ENCODE assay signal across 9 cellular contexts in genomic region chr3:197520311-197521276, GRCh38. TPM values are rescaled to one million over a fixed set of nuclear protein-coding genes. Genes with fewer than 3 reads are reported as not detected.
DNase-seq lines count a peak whose midpoint lies in the region; ATAC-seq and TF ChIP-seq lines count a peak whose summit lies in the region.
"Had no signal": no experiment of that assay in that cellular context is flagged by ENCODE, and none has a peak within 500 bp of the region (broad histone marks: within the 10 kb centered on the region; RNA-seq: fewer than 3 reads in every experiment).

No MANE protein-coding gene starts in this region.

- no peak overlapping the region for H3K4me3 ChIP-seq in HUES48 (ENCODE audit: low read depth, low read length)
- H3K4me3 ChIP-seq in lung = no peak overlapping the region

- H3K27ac ChIP-seq in HUES48 (ENCODE audit: low read depth, low read length) (peak overlapping the region; percentile 61), lung (ENCODE audit: low read depth in 1 of 2, low read length in 1 of 2) (peak overlapping the region in 1 of 2 donors; percentile 51)

- 76 to 77% methylated on average over 31 of the region's 31 CpGs for WGBS in lung, 2 donors

- H3K27me3 Mint-ChIP-seq in brain = peaks cover 9% of the 10 kb centered on the region

- peaks cover 46% of the 10 kb centered on the region for H3K4me1 Mint-ChIP-seq in brain

- TF ChIP-seq CTCF in brain (conservative IDR thresholded peaks at IDR 0.05) (no peak), lung (IDR thresholded peaks at IDR 0.05; ENCODE audit: control extremely low read depth, extremely low read depth) (no peak)

- DNase-seq in A172 (ENCODE audit: low spot score) (peak; percentile 83), lung (ENCODE audit: low spot score) (peak; percentile 67), GF-D8 (lab: John Stamatoyannopoulos, UW) (no peak), NCI-H2029 treated with DMSO at 0.1 percent for 48 hours (lab: John Stamatoyannopoulos, UW) (no peak)
- no peak for DNase-seq in stimulated activated CD4-positive, alpha-beta T cell treated with anti-CD3 and anti-CD28 coated beads, Interleukin-12 subunit alpha, Interleukin-12 subunit beta, amount 100 ng/mL, for 4 hours
- DNase-seq: stimulated activated CD4-positive, alpha-beta T cell treated with anti-CD3 and anti-CD28 coated beads, Interleukin-1b, Interleukin-23, amount 100 ng/mL, for 48 hours had no signal

- H3K4me3 Mint-ChIP-seq in brain = peak overlapping the region in 4 of 5 experiments; percentile 16 to 60 (median 24)

- H3K36me3 Mint-ChIP-seq in brain = no peaks in the 10 kb centered on the region

- peak overlapping the region in 4 of 5 experiments; percentile 72 to 95 (median 84) for H3K27ac Mint-ChIP-seq in brain

- H3K27me3 ChIP-seq in HUES48 (ENCODE audit: control insufficient read depth, insufficient read depth, low read length) (no peaks in the 10 kb centered on the region), lung (ENCODE audit: control insufficient read depth, insufficient read depth) (no peaks in the 10 kb centered on the region)

- ATAC-seq in lung (ENCODE audit: insufficient read depth, low FRiP score) = peak; percentile 58
- no peak for ATAC-seq in GM19328 (IDR thresholded peaks at IDR 0.05; ENCODE audit: unreplicated experiment)

- H3K36me3 ChIP-seq in HUES48 (ENCODE audit: control insufficient read depth, insufficient read depth, low read length) (0 out of 2 replicates have a peak, but pooled peaks cover 3% of the 10 kb centered on the region), lung (ENCODE audit: control insufficient read depth in 2 of 2, insufficient read depth in 2 of 2, low read length in 2 of 2) (peaks cover 0 to under 1% of the 10 kb centered on the region in 2 donors)

- H3K9me3 ChIP-seq in HUES48 (ENCODE audit: control insufficient read depth, insufficient read depth, low read length) = no peaks in the 10 kb centered on the region
- H3K9me3 ChIP-seq in lung (ENCODE audit: control insufficient read depth in 2 of 2, insufficient read depth in 1 of 2, low read length in 1 of 2) = no peaks in the 10 kb centered on the region

- H3K4me1 ChIP-seq in HUES48 (ENCODE audit: control insufficient read depth, insufficient read depth, low read length) = peaks cover 13% of the 10 kb centered on the region
- peaks cover 0 to 17% of the 10 kb centered on the region in 2 donors for H3K4me1 ChIP-seq in lung (ENCODE audit: control insufficient read depth in 2 of 2, insufficient read depth in 2 of 2, low read length in 2 of 2)

- no peak overlapping the region for H3K9ac ChIP-seq in HUES48 (ENCODE audit: low read depth, low read length)

- no peaks in the 10 kb centered on the region for H3K9me3 Mint-ChIP-seq in brain

RNA-seq across cellular contexts. Expression of gene BDH1, which starts 35.2 kb away (rescaled TPM):
- 0.41 TPM in 1 of 2 replicates, not detected in the other for total RNA-seq in A172 (2014; rRNA removed; shearing (Covaris generic))
- 43.2 TPM for polyA plus RNA-seq in brain (ENCODE audit: insufficient read depth, low read depth, low replicate concordance)
- total RNA-seq in lung = 10 to 100 TPM; 19.5 to 32.8 TPM
- polyA plus RNA-seq in lung = 10 to 100 TPM; 14.3 to 14.4 TPM

Comparison
In these comparisons a context has a peak if more than half of its experiments do, and no peak if none do; other contexts are left out.
1. DNase-seq: peak in A172 (single experiment) and lung (single experiment); none in GF-D8 (single experiment), stimulated activated CD4-positive, alpha-beta T cell treated with anti-CD3 and anti-CD28 coated beads, Interleukin-12 subunit alpha, Interleukin-12 subunit beta, amount 100 ng/mL, for 4 hours (single experiment) and NCI-H2029 treated with DMSO at 0.1 percent for 48 hours (single experiment).
2. RNA of gene BDH1, which starts 35.2 kb away (total RNA-seq): 19.5 to 32.8 TPM in lung; 0.41 TPM in A172; every median in the first group is over 10 times any median in the second.